8 cellular contexts compared by ENCODE assay signal in genomic region chr5:54229041-54229780, GRCh38.
DNase-seq lines count a peak whose midpoint lies in the region; ATAC-seq and TF ChIP-seq lines count a peak whose summit lies in the region.

No MANE protein-coding gene starts in this region.

- H3K36me3 ChIP-seq in IMR-90 (ENCODE audit: control insufficient read depth, insufficient read depth, low read length) (no peaks in the 10 kb centered on the region), heart left ventricle (no peaks in the 10 kb centered on the region)

- WGBS in IMR-90 (ENCODE audit: extremely low coverage in 2 of 2, insufficient read length in 1 of 2), 2 experiments, result 29% methylated on average over 1 of the region's 6 CpGs; no CpG with 5 or more reads in 1 of the 2 experiments
- WGBS in heart left ventricle, 4 donors, result 19 to 29% (median 25%) methylated on average over 6 of the region's 6 CpGs

- H2BK120ac ChIP-seq in IMR-90 (ENCODE audit: low read depth, low read length), result peak overlapping the region; percentile 10; the same call in 1 of the 2 replicates

- H2BK15ac ChIP-seq in IMR-90 (ENCODE audit: low read depth, low read length), result 0 out of 3 replicates have a peak overlapping the region, but pooled peaks have one; percentile 19

- no peak overlapping the region for H3K23ac ChIP-seq in IMR-90 (ENCODE audit: low read depth, low read length)

- peak overlapping the region in 1 of 2 experiments; percentile 34; a peak in 1 of 4 replicates for H4K8ac ChIP-seq in IMR-90 (ENCODE audit: low read depth in 2 of 2, low read length in 2 of 2)

- in situ Hi-C loops in IMR-90 (cut with MboI; ENCODE audit: low sequenced_read_pairs), result loop anchor here (5.0 kb wide), 1 partner anchor 747 kb away; the partner anchor contains the start of gene FST

- peak; percentile 85 for TF ChIP-seq CTCF in IMR-90 (conservative IDR thresholded peaks at IDR 0.05; ENCODE audit: low read depth, low read length)
- peak; percentile 84 to 95 (median 91) for TF ChIP-seq CTCF in heart left ventricle (IDR thresholded peaks at IDR 0.05)

- no peaks in the 10 kb centered on the region for H3K9me3 ChIP-seq in IMR-90 (ENCODE audit: control insufficient read depth, insufficient read depth, low read length)
- no peaks in the 10 kb centered on the region for H3K9me3 ChIP-seq in heart left ventricle

- intact Hi-C loops in IMR-90 (cut with micrococcal nuclease), result no loop called here
- intact Hi-C loops in heart left ventricle (cut with DNase I), result loop anchor here in 7 of 10 donors (5.0 to 10.0 kb wide), 6 partner anchors 354 to 1104 kb away; partner anchors contain the start of gene FST (in 3 of the 7)

- no peaks in the 10 kb centered on the region for H3K36me3 Mint-ChIP-seq in activated naive CD4-positive, alpha-beta T cell treated with anti-CD3 and anti-CD28 coated beads, Interleukin-2, amount 50 U/mL, for 72 hours

- H2BK20ac ChIP-seq in IMR-90 (ENCODE audit: low read depth, low read length), result peak overlapping the region; percentile 30; the same call in 1 of the 2 replicates

- ATAC-seq in GM21576 (IDR thresholded peaks at IDR 0.05; ENCODE audit: unreplicated experiment), result peak; percentile 92
- peak; percentile 92 for ATAC-seq in IMR-90 (ENCODE audit: low read depth)
- peak; percentile 95 for ATAC-seq in SK-N-SH treated with all-trans-retinoic acid at 6 μM for 48 hours
- ATAC-seq in activated naive CD4-positive, alpha-beta T cell treated with anti-CD3 and anti-CD28 coated beads, Interleukin-2, amount 50 U/mL, for 72 hours, result peak; percentile 62 to 66
- ATAC-seq in heart left ventricle, result peak in 3 of 4 donors; percentile 63 to 76 (median 73)

- POLR2A ChIA-PET in IMR-90 (lab: Charles Lee; ENCODE audit: unreplicated experiment), result interaction anchor here (0.6 kb wide), 1 partner anchor 1205 kb away, joined by 3 read pairs; no protein-coding TSS in a partner anchor

- peaks cover 0 to 8% of the 10 kb centered on the region in 2 experiments; a peak in 2 of 4 replicates for H3K79me1 ChIP-seq in IMR-90 (ENCODE audit: low read depth in 1 of 2, low read length in 2 of 2)

- no peaks in the 10 kb centered on the region for H3K9me1 ChIP-seq in IMR-90 (ENCODE audit: insufficient read depth, low read length)

- DNase-seq in GDM1 (lab: John Stamatoyannopoulos, UW) (peak; percentile 23), IMR-90 (peak; percentile 58), heart left ventricle (peak; percentile 54 to 77 (median 65)), renal cortical epithelial cell (ENCODE audit: low read depth) (peak; percentile 33), NCI-H128 (lab: John Stamatoyannopoulos, UW; ENCODE audit: unreplicated experiment) (no peak)
- DNase-seq in activated naive CD4-positive, alpha-beta T cell treated with anti-CD3 and anti-CD28 coated beads, Interleukin-2, amount 50 U/mL, for 72 hours (ENCODE audit: low spot score in 2 of 2), result peak in 1 of 2 donors; percentile 76

- no peak overlapping the region for H3K9ac ChIP-seq in IMR-90 (ENCODE audit: low read depth, low read length)

- no peak overlapping the region for H3K27ac ChIP-seq in IMR-90 (ENCODE audit: insufficient read depth, low read length)
- no peak overlapping the region for H3K27ac ChIP-seq in heart left ventricle

- no peaks in the 10 kb centered on the region for H3K9me3 Mint-ChIP-seq in activated naive CD4-positive, alpha-beta T cell treated with anti-CD3 and anti-CD28 coated beads, Interleukin-2, amount 50 U/mL, for 72 hours

- BruUV-seq in IMR-90 (replicated peaks; lab: Mats Ljungman, UMichigan), result no TSS peak

- H2BK5ac ChIP-seq in IMR-90 (ENCODE audit: low read depth, low read length, poor library complexity, severe bottlenecking), result no peak overlapping the region

- 0 out of 2 replicates have a peak overlapping the region, but pooled peaks have one; percentile 16 for H3K4me2 ChIP-seq in IMR-90 (ENCODE audit: low read depth, low read length)

- TF ChIP-seq POLR2A in IMR-90 (IDR thresholded peaks at IDR 0.05; ENCODE audit: low read depth, low read length) (no peak), heart left ventricle (IDR thresholded peaks at IDR 0.05) (no peak)

- no peak overlapping the region for H4K5ac ChIP-seq in IMR-90 (ENCODE audit: low read depth, low read length)

- H3K4me3 ChIP-seq in IMR-90 (ENCODE audit: insufficient read depth, low read depth, low read length), result no peak overlapping the region
- H3K4me3 ChIP-seq in heart left ventricle, result no peak overlapping the region

- H3K4ac ChIP-seq in IMR-90 (ENCODE audit: low read depth, low read length), result no peak overlapping the region

- TF ChIP-seq RAD21 in IMR-90 (IDR thresholded peaks at IDR 0.05; ENCODE audit: low read length), result peak; percentile 74

- H3K27ac Mint-ChIP-seq in activated naive CD4-positive, alpha-beta T cell treated with anti-CD3 and anti-CD28 coated beads, Interleukin-2, amount 50 U/mL, for 72 hours, result no peak overlapping the region

- dilution Hi-C loops in IMR-90 (cut with HindIII; ENCODE audit: low sequenced_read_pairs, unreplicated experiment), result no loop called here

- no peak overlapping the region for H4K91ac ChIP-seq in IMR-90 (ENCODE audit: insufficient read depth, low read depth, low read length)

- H3K27me3 ChIP-seq in IMR-90 (ENCODE audit: control insufficient read depth, insufficient read depth, low read length), result no peaks in the 10 kb centered on the region; the same call in 1 of the 2 replicates
- H3K27me3 ChIP-seq in heart left ventricle, result no peaks in the 10 kb centered on the region

- no peak overlapping the region for H3K56ac ChIP-seq in IMR-90 (ENCODE audit: extremely low read depth, insufficient read depth, low read length)

- no peaks in the 10 kb centered on the region; the same call in 1 of the 2 replicates for H4K20me1 ChIP-seq in IMR-90 (ENCODE audit: insufficient read depth, low read length)

- H2AK9ac ChIP-seq in IMR-90 (replicated peaks; ENCODE audit: low read depth, low read length, poor library complexity), result no peak overlapping the region

- H2AK5ac ChIP-seq in IMR-90 (ENCODE audit: low read depth, low read length), result no peak overlapping the region

- no peak overlapping the region for H2AFZ ChIP-seq in IMR-90 (replicated peaks; ENCODE audit: low read length, poor library complexity)

- H3K14ac ChIP-seq in IMR-90 (replicated peaks; ENCODE audit: low read depth, low read length), result no peak overlapping the region

- H3K4me1 ChIP-seq in IMR-90 (ENCODE audit: control insufficient read depth, insufficient read depth, low read length) (no peaks in the 10 kb centered on the region), heart left ventricle (peaks cover 0 to 51% (median 21%) of the 10 kb centered on the region in 12 donors)

- CTCF ChIA-PET in IMR-90 (lab: Yijun Ruan, JAX), result interaction anchor here (0.6 to 2.0 kb wide), 9 partner anchors 15 to 1112 kb away, joined by 3 to 5 read pairs (median 4); no protein-coding TSS in a partner anchor

- H3K18ac ChIP-seq in IMR-90 (ENCODE audit: low read depth, low read length), result no peak overlapping the region

TF ChIP-seq in IMR-90, 13 proteins besides CTCF, POLR2A, EP300 and RAD21:
- no peak for TF ChIP-seq ELK1 (IDR thresholded peaks at IDR 0.05; ENCODE audit: borderline replicate concordance, low read depth, low read length)
- TF ChIP-seq RCOR1 (IDR thresholded peaks at IDR 0.05; ENCODE audit: insufficient replicate concordance, low read length), result no peak
- TF ChIP-seq CHD1 (IDR thresholded peaks at IDR 0.05; ENCODE audit: low read depth, low read length), result no peak
- no peak for TF ChIP-seq NFE2L2 (IDR thresholded peaks at IDR 0.05; ENCODE audit: low read depth, low read length)
- no peak for TF ChIP-seq USF2 (IDR thresholded peaks at IDR 0.05; ENCODE audit: low read depth, low read length)
- TF ChIP-seq SMC3 (IDR thresholded peaks at IDR 0.05; ENCODE audit: low read depth, low read length), result peak; percentile 88
TF ChIP-seq in IMR-90: peak in this region for 1.

TF ChIP-seq in SK-N-SH treated with all-trans-retinoic acid at 6 μM for 48 hours, 23 proteins besides CTCF, POLR2A, EP300 and RAD21 (continues in another document):
- TF ChIP-seq BACH2 (CRISPR knock-in tag; IDR thresholded peaks at IDR 0.05; ENCODE audit: borderline replicate concordance) (no peak), OSR1 (CRISPR knock-in tag; IDR thresholded peaks at IDR 0.05) (no peak), SNAI2 (CRISPR knock-in tag; IDR thresholded peaks at IDR 0.05) (no peak), ZNF8 (CRISPR knock-in tag; IDR thresholded peaks at IDR 0.05) (no peak), ISL1 (CRISPR knock-in tag; IDR thresholded peaks at IDR 0.05) (no peak), TCF4 (CRISPR knock-in tag; IDR thresholded peaks at IDR 0.05; ENCODE audit: borderline replicate concordance) (no peak), ZNF565 (CRISPR knock-in tag; conservative IDR thresholded peaks at IDR 0.05; ENCODE audit: low read depth) (no peak), TSHZ2 (CRISPR knock-in tag; IDR thresholded peaks at IDR 0.05) (no peak)
